ENCODE assay signal across 23 cellular contexts in genomic region chr7:73429622-73430505, GRCh38. TPM values are rescaled to one million over a fixed set of nuclear protein-coding genes. Genes with fewer than 3 reads are reported as not detected.
DNase-seq lines count a peak whose midpoint lies in the region; ATAC-seq and TF ChIP-seq lines count a peak whose summit lies in the region.
"Had no signal": no experiment of that assay in that cellular context is flagged by ENCODE, and none has a peak within 500 bp of the region (broad histone marks: within the 10 kb centered on the region; RNA-seq: fewer than 3 reads in every experiment).

No MANE protein-coding gene starts in this region.

- no peak for TF ChIP-seq POLR2A in upper lobe of left lung (IDR thresholded peaks at IDR 0.05)

- no peak overlapping the region for H3K27ac ChIP-seq in upper lobe of left lung
- H3K27ac ChIP-seq: 22Rv1, cardiac muscle cell, coronary artery, gastrocnemius medialis had no signal

- H3K27ac Mint-ChIP-seq in activated B cell treated with CpG ODN at 0.5 μM for 24 hours, result peak overlapping the region; percentile 35
- no peak overlapping the region for H3K27ac Mint-ChIP-seq in nephron
- H3K27ac Mint-ChIP-seq: activated CD8-positive, alpha-beta memory T cell treated with anti-CD3 and anti-CD28 coated beads, Interleukin-2, amount 10 ng/mL, durations not matched to agents 7 days and 5 days; activated T-helper 1 cell treated with anti-CD3 and anti-CD28 coated beads, Interleukin-12 subunit alpha, Interleukin-12 subunit beta, Interleukin-2, Interleukin-4 antibody, amounts not matched to agents 30 ng/mL and 10 ng/mL and 1 ng/mL, durations not matched to agents 14 hours and 24 hours and 36 hours; nephron progenitor cell; stimulated activated naive CD8-positive, alpha-beta T cell treated with anti-CD3 and anti-CD28 coated beads, Interleukin-15, Interleukin-2, amounts not matched to agents 100 ng/mL and 50 ng/mL, for 24 hours had no signal

- peak; percentile 44 for DNase-seq in DMS53 (lab: John Stamatoyannopoulos, UW)
- DNase-seq in DMS53 treated with DMSO at 0.1 percent for 48 hours (lab: John Stamatoyannopoulos, UW; ENCODE audit: unreplicated experiment), result no peak
- peak; percentile 34 for DNase-seq in HT1080 (ENCODE audit: low read depth)
- no peak for DNase-seq in activated B cell treated with CpG ODN at 0.5 μM for 24 hours
- no peak for DNase-seq in upper lobe of left lung
- DNase-seq in ecto neural progenitor cell (ENCODE audit: low spot score), result no peak
- DNase-seq: activated CD4-positive, alpha-beta T cell treated with anti-CD3 and anti-CD28 coated beads, Interleukin-2, amount 50 U/mL, for 1 hour; activated CD8-positive, alpha-beta memory T cell treated with anti-CD3 and anti-CD28 coated beads, Interleukin-2, amount 10 ng/mL, durations not matched to agents 7 days and 5 days; activated naive CD4-positive, alpha-beta T cell treated with anti-CD3 and anti-CD28 coated beads, Interleukin-2, amount 50 U/mL, for 16 hours; CD8-positive, alpha-beta memory T cell; gastrocnemius medialis; GOT3; Kasumi-1 had no signal

- H3K27me3 Mint-ChIP-seq in activated B cell treated with CpG ODN at 0.5 μM for 24 hours (peaks cover 10% of the 10 kb centered on the region), nephron (ENCODE audit: low read depth) (peaks cover 2% of the 10 kb centered on the region)

- H3K9me3 ChIP-seq in upper lobe of left lung, result peaks cover 0 to 7% (median 0%) of the 10 kb centered on the region in 4 donors
- H3K9me3 ChIP-seq: gastrocnemius medialis had no signal

- 73 to 82% methylated on average over 5 of the region's 6 CpGs for WGBS in upper lobe of left lung, 2 donors

- TF ChIP-seq CTCF in activated B cell treated with CpG ODN at 0.5 μM for 24 hours (IDR thresholded peaks at IDR 0.05) (no peak), nephron (IDR thresholded peaks at IDR 0.05; ENCODE audit: unreplicated experiment in 3 of 3) (no peak), upper lobe of left lung (IDR thresholded peaks at IDR 0.05) (no peak)

- H3K36me3 ChIP-seq in upper lobe of left lung, result no peaks in the 10 kb centered on the region
- H3K36me3 ChIP-seq: cardiac muscle cell, gastrocnemius medialis had no signal

- POLR2A ChIA-PET in activated B cell treated with CpG ODN at 0.5 μM for 24 hours (lab: Charles Lee), result no interaction called here

- intact Hi-C loops in activated B cell treated with CpG ODN at 0.5 μM for 24 hours (cut with micrococcal nuclease), result no loop called here

- no peak for ATAC-seq in activated B cell treated with CpG ODN at 0.5 μM for 24 hours (ENCODE audit: low read depth)
- no peak for ATAC-seq in upper lobe of left lung (ENCODE audit: low FRiP score in 2 of 2)
- no peak for ATAC-seq in HG02588 (IDR thresholded peaks at IDR 0.05; ENCODE audit: unreplicated experiment)
- ATAC-seq: activated CD8-positive, alpha-beta memory T cell treated with anti-CD3 and anti-CD28 coated beads, Interleukin-2, amount 10 ng/mL, durations not matched to agents 7 days and 5 days; gastrocnemius medialis; sciatic nerve had no signal

- peaks cover 0 to 16% (median 3%) of the 10 kb centered on the region in 4 donors for H3K4me1 ChIP-seq in upper lobe of left lung

- H3K4me3 ChIP-seq in upper lobe of left lung, result no peak overlapping the region
- H3K4me3 ChIP-seq: cardiac muscle cell, coronary artery, gastrocnemius medialis had no signal

- peaks cover 6% of the 10 kb centered on the region for H3K4me1 Mint-ChIP-seq in activated B cell treated with CpG ODN at 0.5 μM for 24 hours
- no peaks in the 10 kb centered on the region for H3K4me1 Mint-ChIP-seq in nephron

- H3K4me3 Mint-ChIP-seq in activated B cell treated with CpG ODN at 0.5 μM for 24 hours (no peak overlapping the region), nephron (peak overlapping the region in 2 of 3 experiments; percentile 12 to 44)
- H3K4me3 Mint-ChIP-seq: activated CD8-positive, alpha-beta memory T cell treated with anti-CD3 and anti-CD28 coated beads, Interleukin-2, amount 10 ng/mL, durations not matched to agents 7 days and 5 days; activated T-helper 1 cell treated with anti-CD3 and anti-CD28 coated beads, Interleukin-12 subunit alpha, Interleukin-12 subunit beta, Interleukin-2, Interleukin-4 antibody, amounts not matched to agents 30 ng/mL and 10 ng/mL and 1 ng/mL, durations not matched to agents 14 hours and 24 hours and 36 hours; CD8-positive, alpha-beta memory T cell; nephron progenitor cell; stimulated activated naive CD8-positive, alpha-beta T cell treated with anti-CD3 and anti-CD28 coated beads, Interleukin-15, Interleukin-2, amounts not matched to agents 100 ng/mL and 50 ng/mL, for 24 hours had no signal

- H3K9me3 Mint-ChIP-seq in activated B cell treated with CpG ODN at 0.5 μM for 24 hours, result peaks cover 3% of the 10 kb centered on the region
- H3K9me3 Mint-ChIP-seq in nephron, result no peaks in the 10 kb centered on the region
- H3K9me3 Mint-ChIP-seq: activated T-helper 1 cell treated with anti-CD3 and anti-CD28 coated beads, Interleukin-12 subunit alpha, Interleukin-12 subunit beta, Interleukin-2, Interleukin-4 antibody, amounts not matched to agents 30 ng/mL and 10 ng/mL and 1 ng/mL, durations not matched to agents 14 hours and 24 hours and 36 hours; CD8-positive, alpha-beta memory T cell; nephron progenitor cell; stimulated activated naive CD8-positive, alpha-beta T cell treated with anti-CD3 and anti-CD28 coated beads, Interleukin-15, Interleukin-2, amounts not matched to agents 100 ng/mL and 50 ng/mL, for 24 hours had no signal

- CTCF ChIA-PET in activated B cell treated with CpG ODN at 0.5 μM for 24 hours (lab: Charles Lee), result no interaction called here

- H3K27me3 ChIP-seq in upper lobe of left lung, result peaks cover 0 to 8% (median 0%) of the 10 kb centered on the region in 4 donors
- H3K27me3 ChIP-seq: gastrocnemius medialis had no signal

- TF ChIP-seq EP300 in upper lobe of left lung (IDR thresholded peaks at IDR 0.05), result no peak

- H3K36me3 Mint-ChIP-seq in activated B cell treated with CpG ODN at 0.5 μM for 24 hours (ENCODE audit: low read depth) (no peaks in the 10 kb centered on the region), nephron (ENCODE audit: low read depth) (no peaks in the 10 kb centered on the region)
- H3K36me3 Mint-ChIP-seq: activated CD8-positive, alpha-beta memory T cell treated with anti-CD3 and anti-CD28 coated beads, Interleukin-2, amount 10 ng/mL, durations not matched to agents 7 days and 5 days; CD8-positive, alpha-beta memory T cell had no signal

RNA-seq across cellular contexts. Expression of gene FZD9, which starts 3.7 kb away (rescaled TPM):
- total RNA-seq in HT1080 (2014; rRNA removed; shearing (Covaris generic)), result 0.10 TPM in 1 of 2 replicates, not detected in the other
- polyA plus RNA-seq in HT1080 (2015; cell fraction: cytosol; rRNA removed), result 0.12 and 0.34 TPM in 2 replicates
- 0.06 TPM in 1 of 2 replicates, not detected in the other for polyA plus RNA-seq in HT1080 (2015; cell fraction: nucleus; rRNA removed)
- total RNA-seq in activated B cell treated with CpG ODN at 0.5 μM for 24 hours, result 0.27 and 0.35 TPM in 2 replicates
- 1 to 10 TPM in 1 of 6 donors, under 1 TPM in 4, not detected in 1; 0.30 to 1.2 (median 0.63) TPM for total RNA-seq in upper lobe of left lung
- total RNA-seq: activated CD8-positive, alpha-beta memory T cell treated with anti-CD3 and anti-CD28 coated beads, Interleukin-2, amount 10 ng/mL, durations not matched to agents 7 days and 5 days; T-helper 2 cell treated with Interferon-gamma antibody and Interleukin-4, amounts not matched to agents 100 ng/mL and 5 ng/mL, for 36 hours had no signal
- polyA plus RNA-seq: CD8-positive, alpha-beta memory T cell had no signal

Comparison
In these comparisons a context has a peak if more than half of its experiments do, and no peak if none do; other contexts are left out.
1. DNase-seq: peak in DMS53 (single experiment) and HT1080 (single experiment); none in DMS53 treated with DMSO at 0.1 percent for 48 hours (single experiment), activated B cell treated with CpG ODN at 0.5 μM for 24 hours (single experiment), upper lobe of left lung (0 of 2) and ecto neural progenitor cell (single experiment).